16 cellular contexts compared by ENCODE assay signal in genomic region chr12:233615-233968, GRCh38. TPM values are rescaled to one million over a fixed set of nuclear protein-coding genes. Genes with fewer than 3 reads are reported as not detected.
"Had no signal": no experiment of that assay in that cellular context is flagged by ENCODE, and none has a peak within 500 bp of the region (broad histone marks: within the 10 kb centered on the region; RNA-seq: fewer than 3 reads in every experiment).

No MANE protein-coding gene starts in this region.

- H3K4me1 ChIP-seq: pancreas had no signal

- H3K4me3 ChIP-seq: neural progenitor cell, pancreas, skin epidermis, tibial nerve had no signal

- H3K9me3 ChIP-seq: pancreas, SK-N-SH had no signal

- H3K27me3 ChIP-seq: pancreas, tibial nerve had no signal

- H3K9ac ChIP-seq: neural progenitor cell, SK-N-SH had no signal

- DNase-seq: activated CD4-positive, alpha-beta T cell treated with anti-CD3 and anti-CD28 coated beads, Interleukin-2, amount 50 U/mL, for 48 hours; activated naive CD4-positive, alpha-beta T cell; activated T-cell treated with anti-CD3 and anti-CD28 coated beads, Interleukin-2, amount 50 U/mL, for 48 hours; kidney; mesendoderm; SK-N-SH; T-helper 1 cell had no signal

- H3K36me3 ChIP-seq: neural progenitor cell, pancreas, tibial nerve had no signal

- H3K4me2 ChIP-seq: neural progenitor cell, SK-N-SH had no signal

- H3K27ac ChIP-seq: neural progenitor cell, pancreas, skin epidermis, tibial nerve had no signal

- ATAC-seq: activated CD4-positive, CD25-positive, alpha-beta regulatory T cell treated with anti-CD3 and anti-CD28 coated beads, Interleukin-2, amount 50 U/mL, for 24 hours; stimulated activated effector memory CD8-positive, alpha-beta T cell treated with anti-CD3 and anti-CD28 coated beads, Interleukin-12 subunit alpha, Interleukin-12 subunit beta, amount 100 ng/mL, for 72 hours had no signal

RNA-seq across cellular contexts. Expression of gene SLC6A12, which starts 19.6 kb away (rescaled TPM):
- total RNA-seq: bronchial epithelial cell had no signal

RNA-seq across cellular contexts. Expression of gene SLC6A13, which starts 29.0 kb away (rescaled TPM):
- total RNA-seq: esophagus mucosa had no signal
- polyA plus RNA-seq: aorta had no signal
